1 cellular context compared by ENCODE assay signal in genomic region chr2:237603049-237603717, GRCh38.
TF ChIP-seq lines count a peak whose summit lies in the region.

No MANE protein-coding gene starts in this region.

TF ChIP-seq in HepG2, 621 proteins besides CTCF, POLR2A, EP300 and RAD21 (continued from another document and continues in another):
- TF ChIP-seq, protein P1, sequence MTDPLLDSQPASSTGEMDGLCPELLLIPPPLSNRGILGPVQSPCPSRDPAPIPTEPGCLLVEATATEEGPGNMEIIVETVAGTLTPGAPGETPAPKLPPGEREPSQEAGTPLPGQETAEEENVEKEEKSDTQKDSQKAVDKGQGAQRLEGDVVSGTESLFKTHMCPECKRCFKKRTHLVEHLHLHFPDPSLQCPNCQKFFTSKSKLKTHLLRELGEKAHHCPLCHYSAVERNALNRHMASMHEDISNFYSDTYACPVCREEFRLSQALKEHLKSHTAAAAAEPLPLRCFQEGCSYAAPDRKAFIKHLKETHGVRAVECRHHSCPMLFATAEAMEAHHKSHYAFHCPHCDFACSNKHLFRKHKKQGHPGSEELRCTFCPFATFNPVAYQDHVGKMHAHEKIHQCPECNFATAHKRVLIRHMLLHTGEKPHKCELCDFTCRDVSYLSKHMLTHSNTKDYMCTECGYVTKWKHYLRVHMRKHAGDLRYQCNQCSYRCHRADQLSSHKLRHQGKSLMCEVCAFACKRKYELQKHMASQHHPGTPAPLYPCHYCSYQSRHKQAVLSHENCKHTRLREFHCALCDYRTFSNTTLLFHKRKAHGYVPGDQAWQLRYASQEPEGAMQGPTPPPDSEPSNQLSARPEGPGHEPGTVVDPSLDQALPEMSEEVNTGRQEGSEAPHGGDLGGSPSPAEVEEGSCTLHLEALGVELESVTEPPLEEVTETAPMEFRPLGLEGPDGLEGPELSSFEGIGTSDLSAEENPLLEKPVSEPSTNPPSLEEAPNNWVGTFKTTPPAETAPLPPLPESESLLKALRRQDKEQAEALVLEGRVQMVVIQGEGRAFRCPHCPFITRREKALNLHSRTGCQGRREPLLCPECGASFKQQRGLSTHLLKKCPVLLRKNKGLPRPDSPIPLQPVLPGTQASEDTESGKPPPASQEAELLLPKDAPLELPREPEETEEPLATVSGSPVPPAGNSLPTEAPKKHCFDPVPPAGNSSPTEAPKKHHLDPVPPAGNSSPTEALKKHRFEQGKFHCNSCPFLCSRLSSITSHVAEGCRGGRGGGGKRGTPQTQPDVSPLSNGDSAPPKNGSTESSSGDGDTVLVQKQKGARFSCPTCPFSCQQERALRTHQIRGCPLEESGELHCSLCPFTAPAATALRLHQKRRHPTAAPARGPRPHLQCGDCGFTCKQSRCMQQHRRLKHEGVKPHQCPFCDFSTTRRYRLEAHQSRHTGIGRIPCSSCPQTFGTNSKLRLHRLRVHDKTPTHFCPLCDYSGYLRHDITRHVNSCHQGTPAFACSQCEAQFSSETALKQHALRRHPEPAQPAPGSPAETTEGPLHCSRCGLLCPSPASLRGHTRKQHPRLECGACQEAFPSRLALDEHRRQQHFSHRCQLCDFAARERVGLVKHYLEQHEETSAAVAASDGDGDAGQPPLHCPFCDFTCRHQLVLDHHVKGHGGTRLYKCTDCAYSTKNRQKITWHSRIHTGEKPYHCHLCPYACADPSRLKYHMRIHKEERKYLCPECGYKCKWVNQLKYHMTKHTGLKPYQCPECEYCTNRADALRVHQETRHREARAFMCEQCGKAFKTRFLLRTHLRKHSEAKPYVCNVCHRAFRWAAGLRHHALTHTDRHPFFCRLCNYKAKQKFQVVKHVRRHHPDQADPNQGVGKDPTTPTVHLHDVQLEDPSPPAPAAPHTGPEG (CRISPR knock-in tag; IDR thresholded peaks at IDR 0.05), result no peak
- TF ChIP-seq, protein P2, sequence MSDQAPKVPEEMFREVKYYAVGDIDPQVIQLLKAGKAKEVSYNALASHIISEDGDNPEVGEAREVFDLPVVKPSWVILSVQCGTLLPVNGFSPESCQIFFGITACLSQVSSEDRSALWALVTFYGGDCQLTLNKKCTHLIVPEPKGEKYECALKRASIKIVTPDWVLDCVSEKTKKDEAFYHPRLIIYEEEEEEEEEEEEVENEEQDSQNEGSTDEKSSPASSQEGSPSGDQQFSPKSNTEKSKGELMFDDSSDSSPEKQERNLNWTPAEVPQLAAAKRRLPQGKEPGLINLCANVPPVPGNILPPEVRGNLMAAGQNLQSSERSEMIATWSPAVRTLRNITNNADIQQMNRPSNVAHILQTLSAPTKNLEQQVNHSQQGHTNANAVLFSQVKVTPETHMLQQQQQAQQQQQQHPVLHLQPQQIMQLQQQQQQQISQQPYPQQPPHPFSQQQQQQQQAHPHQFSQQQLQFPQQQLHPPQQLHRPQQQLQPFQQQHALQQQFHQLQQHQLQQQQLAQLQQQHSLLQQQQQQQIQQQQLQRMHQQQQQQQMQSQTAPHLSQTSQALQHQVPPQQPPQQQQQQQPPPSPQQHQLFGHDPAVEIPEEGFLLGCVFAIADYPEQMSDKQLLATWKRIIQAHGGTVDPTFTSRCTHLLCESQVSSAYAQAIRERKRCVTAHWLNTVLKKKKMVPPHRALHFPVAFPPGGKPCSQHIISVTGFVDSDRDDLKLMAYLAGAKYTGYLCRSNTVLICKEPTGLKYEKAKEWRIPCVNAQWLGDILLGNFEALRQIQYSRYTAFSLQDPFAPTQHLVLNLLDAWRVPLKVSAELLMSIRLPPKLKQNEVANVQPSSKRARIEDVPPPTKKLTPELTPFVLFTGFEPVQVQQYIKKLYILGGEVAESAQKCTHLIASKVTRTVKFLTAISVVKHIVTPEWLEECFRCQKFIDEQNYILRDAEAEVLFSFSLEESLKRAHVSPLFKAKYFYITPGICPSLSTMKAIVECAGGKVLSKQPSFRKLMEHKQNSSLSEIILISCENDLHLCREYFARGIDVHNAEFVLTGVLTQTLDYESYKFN (CRISPR knock-in tag; conservative IDR thresholded peaks at IDR 0.05), result no peak
- TF ChIP-seq ZNF556 (CRISPR knock-in tag; IDR thresholded peaks at IDR 0.05; ENCODE audit: borderline replicate concordance) (no peak), ZBTB21 (CRISPR knock-in tag; IDR thresholded peaks at IDR 0.05) (no peak), NFRKB (IDR thresholded peaks at IDR 0.05) (no peak), EED (CRISPR knock-in tag; IDR thresholded peaks at IDR 0.05) (no peak), PPARG (CRISPR knock-in tag; conservative IDR thresholded peaks at IDR 0.05) (no peak), ELF3 (CRISPR knock-in tag; IDR thresholded peaks at IDR 0.05) (no peak), MYNN (CRISPR knock-in tag; IDR thresholded peaks at IDR 0.05; ENCODE audit: low read depth) (no peak), SP2 (CRISPR knock-in tag; IDR thresholded peaks at IDR 0.05) (no peak), ZFX (CRISPR knock-in tag; IDR thresholded peaks at IDR 0.05; ENCODE audit: low read depth) (no peak), ZNF329 (CRISPR knock-in tag; IDR thresholded peaks at IDR 0.05; ENCODE audit: low read depth) (no peak), ZNF331 (CRISPR knock-in tag; IDR thresholded peaks at IDR 0.05) (no peak), ZSCAN9 (CRISPR knock-in tag; IDR thresholded peaks at IDR 0.05; ENCODE audit: borderline replicate concordance) (no peak), ZNF143 (CRISPR knock-in tag; IDR thresholded peaks at IDR 0.05) (no peak), KDM2A (CRISPR knock-in tag; IDR thresholded peaks at IDR 0.05; ENCODE audit: borderline replicate concordance, low read depth) (peak; percentile 20; the same call in 1 of the 2 replicates), ZNF407 (CRISPR knock-in tag; IDR thresholded peaks at IDR 0.05; ENCODE audit: not compliant biosample characterization) (peak; percentile 24), ZNF274 (CRISPR knock-in tag; IDR thresholded peaks at IDR 0.05) (peak; percentile 82), KDM1A (CRISPR knock-in tag; IDR thresholded peaks at IDR 0.05) (0 out of 2 replicates have a peak, but pooled peaks have one; percentile 44), CENPX (CRISPR knock-in tag; IDR thresholded peaks at IDR 0.05) (no peak), PHB2 (IDR thresholded peaks at IDR 0.05; ENCODE audit: partially characterized antibody) (no peak), NFIC (IDR thresholded peaks at IDR 0.05; ENCODE audit: low read length) (no peak), JUNB (CRISPR knock-in tag; IDR thresholded peaks at IDR 0.05; ENCODE audit: borderline replicate concordance) (no peak), NRL (CRISPR knock-in tag; IDR thresholded peaks at IDR 0.05; ENCODE audit: borderline replicate concordance) (no peak), ISX (CRISPR knock-in tag; conservative IDR thresholded peaks at IDR 0.05) (no peak), RFX5 (IDR thresholded peaks at IDR 0.05; ENCODE audit: low read depth, low read length) (no peak), ZNF468 (CRISPR knock-in tag; IDR thresholded peaks at IDR 0.05) (no peak), ZMYM2 (CRISPR knock-in tag; IDR thresholded peaks at IDR 0.05) (no peak)
- TF ChIP-seq, protein P3, sequence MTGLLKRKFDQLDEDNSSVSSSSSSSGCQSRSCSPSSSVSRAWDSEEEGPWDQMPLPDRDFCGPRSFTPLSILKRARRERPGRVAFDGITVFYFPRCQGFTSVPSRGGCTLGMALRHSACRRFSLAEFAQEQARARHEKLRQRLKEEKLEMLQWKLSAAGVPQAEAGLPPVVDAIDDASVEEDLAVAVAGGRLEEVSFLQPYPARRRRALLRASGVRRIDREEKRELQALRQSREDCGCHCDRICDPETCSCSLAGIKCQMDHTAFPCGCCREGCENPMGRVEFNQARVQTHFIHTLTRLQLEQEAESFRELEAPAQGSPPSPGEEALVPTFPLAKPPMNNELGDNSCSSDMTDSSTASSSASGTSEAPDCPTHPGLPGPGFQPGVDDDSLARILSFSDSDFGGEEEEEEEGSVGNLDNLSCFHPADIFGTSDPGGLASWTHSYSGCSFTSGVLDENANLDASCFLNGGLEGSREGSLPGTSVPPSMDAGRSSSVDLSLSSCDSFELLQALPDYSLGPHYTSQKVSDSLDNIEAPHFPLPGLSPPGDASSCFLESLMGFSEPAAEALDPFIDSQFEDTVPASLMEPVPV (CRISPR knock-in tag; IDR thresholded peaks at IDR 0.05), result no peak
- TF ChIP-seq, protein P4, sequence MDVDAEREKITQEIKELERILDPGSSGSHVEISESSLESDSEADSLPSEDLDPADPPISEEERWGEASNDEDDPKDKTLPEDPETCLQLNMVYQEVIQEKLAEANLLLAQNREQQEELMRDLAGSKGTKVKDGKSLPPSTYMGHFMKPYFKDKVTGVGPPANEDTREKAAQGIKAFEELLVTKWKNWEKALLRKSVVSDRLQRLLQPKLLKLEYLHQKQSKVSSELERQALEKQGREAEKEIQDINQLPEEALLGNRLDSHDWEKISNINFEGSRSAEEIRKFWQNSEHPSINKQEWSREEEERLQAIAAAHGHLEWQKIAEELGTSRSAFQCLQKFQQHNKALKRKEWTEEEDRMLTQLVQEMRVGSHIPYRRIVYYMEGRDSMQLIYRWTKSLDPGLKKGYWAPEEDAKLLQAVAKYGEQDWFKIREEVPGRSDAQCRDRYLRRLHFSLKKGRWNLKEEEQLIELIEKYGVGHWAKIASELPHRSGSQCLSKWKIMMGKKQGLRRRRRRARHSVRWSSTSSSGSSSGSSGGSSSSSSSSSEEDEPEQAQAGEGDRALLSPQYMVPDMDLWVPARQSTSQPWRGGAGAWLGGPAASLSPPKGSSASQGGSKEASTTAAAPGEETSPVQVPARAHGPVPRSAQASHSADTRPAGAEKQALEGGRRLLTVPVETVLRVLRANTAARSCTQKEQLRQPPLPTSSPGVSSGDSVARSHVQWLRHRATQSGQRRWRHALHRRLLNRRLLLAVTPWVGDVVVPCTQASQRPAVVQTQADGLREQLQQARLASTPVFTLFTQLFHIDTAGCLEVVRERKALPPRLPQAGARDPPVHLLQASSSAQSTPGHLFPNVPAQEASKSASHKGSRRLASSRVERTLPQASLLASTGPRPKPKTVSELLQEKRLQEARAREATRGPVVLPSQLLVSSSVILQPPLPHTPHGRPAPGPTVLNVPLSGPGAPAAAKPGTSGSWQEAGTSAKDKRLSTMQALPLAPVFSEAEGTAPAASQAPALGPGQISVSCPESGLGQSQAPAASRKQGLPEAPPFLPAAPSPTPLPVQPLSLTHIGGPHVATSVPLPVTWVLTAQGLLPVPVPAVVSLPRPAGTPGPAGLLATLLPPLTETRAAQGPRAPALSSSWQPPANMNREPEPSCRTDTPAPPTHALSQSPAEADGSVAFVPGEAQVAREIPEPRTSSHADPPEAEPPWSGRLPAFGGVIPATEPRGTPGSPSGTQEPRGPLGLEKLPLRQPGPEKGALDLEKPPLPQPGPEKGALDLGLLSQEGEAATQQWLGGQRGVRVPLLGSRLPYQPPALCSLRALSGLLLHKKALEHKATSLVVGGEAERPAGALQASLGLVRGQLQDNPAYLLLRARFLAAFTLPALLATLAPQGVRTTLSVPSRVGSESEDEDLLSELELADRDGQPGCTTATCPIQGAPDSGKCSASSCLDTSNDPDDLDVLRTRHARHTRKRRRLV (CRISPR knock-in tag; IDR thresholded peaks at IDR 0.05), result no peak
- TF ChIP-seq, protein P5, sequence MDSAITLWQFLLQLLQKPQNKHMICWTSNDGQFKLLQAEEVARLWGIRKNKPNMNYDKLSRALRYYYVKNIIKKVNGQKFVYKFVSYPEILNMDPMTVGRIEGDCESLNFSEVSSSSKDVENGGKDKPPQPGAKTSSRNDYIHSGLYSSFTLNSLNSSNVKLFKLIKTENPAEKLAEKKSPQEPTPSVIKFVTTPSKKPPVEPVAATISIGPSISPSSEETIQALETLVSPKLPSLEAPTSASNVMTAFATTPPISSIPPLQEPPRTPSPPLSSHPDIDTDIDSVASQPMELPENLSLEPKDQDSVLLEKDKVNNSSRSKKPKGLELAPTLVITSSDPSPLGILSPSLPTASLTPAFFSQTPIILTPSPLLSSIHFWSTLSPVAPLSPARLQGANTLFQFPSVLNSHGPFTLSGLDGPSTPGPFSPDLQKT (CRISPR knock-in tag; IDR thresholded peaks at IDR 0.05; ENCODE audit: borderline replicate concordance), result no peak
